Comparison of ENCODE assay signal across 9 cellular contexts in the genomic region with DNA sequence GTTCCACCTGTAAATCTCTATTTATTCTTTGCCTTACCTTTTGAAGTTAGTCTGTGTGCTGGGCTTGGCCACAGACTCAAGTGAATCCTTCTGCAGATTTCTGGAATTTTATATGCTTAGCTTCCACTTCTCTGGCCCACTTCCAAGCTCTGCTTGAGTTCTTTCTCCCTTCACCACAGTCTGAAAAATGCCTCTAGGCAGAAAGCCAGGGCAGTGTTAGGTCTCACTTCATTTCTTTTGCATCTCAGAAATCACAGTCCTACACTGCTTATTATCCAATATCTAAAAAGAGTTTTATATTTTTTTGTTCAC. TPM values are rescaled to one million over a fixed set of nuclear protein-coding genes. Genes with fewer than 3 reads are reported as not detected.
DNase-seq lines count a peak whose midpoint lies in the region; ATAC-seq and TF ChIP-seq lines count a peak whose summit lies in the region.
"Had no signal": no experiment of that assay in that cellular context is flagged by ENCODE, and none has a peak within 500 bp of the region (broad histone marks: within the 10 kb centered on the region; RNA-seq: fewer than 3 reads in every experiment).

No MANE protein-coding gene starts in this region.

- no peak for ATAC-seq in GM19351 (IDR thresholded peaks at IDR 0.05; ENCODE audit: unreplicated experiment)
- no peak for ATAC-seq in HG03280 (IDR thresholded peaks at IDR 0.05; ENCODE audit: unreplicated experiment)

- H3K27me3 ChIP-seq in prostate gland (replicated peaks; ENCODE audit: insufficient read depth): no peaks in the 10 kb centered on the region

- intact Hi-C loops in prostate gland (cut with DNase I): no loop called here

- TF ChIP-seq POLR2A in prostate gland (IDR thresholded peaks at IDR 0.05): no peak

- H3K27ac ChIP-seq in prostate gland: no peak overlapping the region

- DNase-seq in EL: peak; percentile 93
- DNase-seq in NCI-H69 (lab: John Stamatoyannopoulos, UW): peak; percentile 78
- DNase-seq in fibroblast of peridontal ligament (ENCODE audit: extremely low read depth): peak; percentile 98
- DNase-seq in prostate gland (ENCODE audit: low spot score): peak; percentile 6
- DNase-seq in NCI-H146 treated with DMSO at 0.1 percent for 48 hours (lab: John Stamatoyannopoulos, UW; ENCODE audit: unreplicated experiment): no peak
- DNase-seq in NCI-H82 treated with DMSO at 0.1 percent for 48 hours (lab: John Stamatoyannopoulos, UW; ENCODE audit: unreplicated experiment): no peak
- DNase-seq: stimulated activated CD4-positive, alpha-beta T cell treated with anti-CD3 and anti-CD28 coated beads, Interleukin-4, amount 100 ng/mL, for 4 hours had no signal

- H3K4me3 ChIP-seq in prostate gland: no peak overlapping the region

- H3K36me3 ChIP-seq in prostate gland: no peaks in the 10 kb centered on the region

- H3K4me1 ChIP-seq in prostate gland (replicated peaks): peaks cover 3% of the 10 kb centered on the region

- H3K9me3 ChIP-seq in prostate gland: no peaks in the 10 kb centered on the region

- TF ChIP-seq CTCF in prostate gland (IDR thresholded peaks at IDR 0.05): no peak

RNA-seq across cellular contexts. Expression of gene INKA2, which starts 48.9 kb away (rescaled TPM):
- 1 to 10 TPM; 2.8 to 6.6 TPM for total RNA-seq in prostate gland

Comparison
In these comparisons a context has a peak if more than half of its experiments do, and no peak if none do; other contexts are left out.
1. DNase-seq: peak in EL (single experiment), NCI-H69 (single experiment), fibroblast of peridontal ligament (single experiment) and prostate gland (single experiment); none in NCI-H146 treated with DMSO at 0.1 percent for 48 hours (single experiment) and NCI-H82 treated with DMSO at 0.1 percent for 48 hours (single experiment).